In genomic region chr9:96666653-96667362, GRCh38 we compare ENCODE assay signal across 8 cellular contexts. TPM values are rescaled to one million over a fixed set of nuclear protein-coding genes. Genes with fewer than 3 reads are reported as not detected.
DNase-seq lines count a peak whose midpoint lies in the region; ATAC-seq, FAIRE-seq and TF ChIP-seq lines count a peak whose summit lies in the region.
"Not testable (repeated sequence)": the region's sequence is repeated elsewhere in the genome, so short reads cannot be mapped to it uniquely, and the experiment has no call there.

No MANE protein-coding gene starts in this region.

- H3K27ac ChIP-seq in VCaP = not testable (repeated sequence)

- peak; percentile 74 for DNase-seq in AG20443 (ENCODE audit: low spot score)
- DNase-seq in NCI-H446 treated with DMSO at 0.1 percent for 48 hours (lab: John Stamatoyannopoulos, UW) = peak; percentile 26
- peak; percentile 79 for DNase-seq in dermis blood vessel endothelial cell
- DNase-seq in retinal pigment epithelial cell (ENCODE audit: low read depth) = not testable (repeated sequence)

- not testable (repeated sequence) for H3K4me3 ChIP-seq in retinal pigment epithelial cell (ENCODE audit: low read length)

- FAIRE-seq in islet of Langerhans (lab: Jason Lieb, UNC) = peak; percentile 53

- TF ChIP-seq CTCF in VCaP (conservative IDR thresholded peaks at IDR 0.05) = peak; percentile 89
- TF ChIP-seq CTCF in retinal pigment epithelial cell (conservative IDR thresholded peaks at IDR 0.05; ENCODE audit: low read depth, low read length) = peak; percentile 75

- ATAC-seq in GM18867 (IDR thresholded peaks at IDR 0.05; ENCODE audit: unreplicated experiment) = peak; percentile 74
- ATAC-seq in HG03135 (IDR thresholded peaks at IDR 0.05; ENCODE audit: unreplicated experiment) = peak; percentile 67

RNA-seq across cellular contexts. Expression of gene PRXL2C, which starts 11.7 kb away (rescaled TPM):
- total RNA-seq in dermis blood vessel endothelial cell = 18.0 and 22.5 TPM in 2 replicates

RNA-seq across cellular contexts. Expression of gene CDC14B, which starts 47.2 kb away (rescaled TPM):
- 7.0 and 9.5 TPM in 2 replicates for total RNA-seq in dermis blood vessel endothelial cell
